ENCODE assay signal across 24 cellular contexts in genomic region chr2:237280937-237281336, GRCh38.
A peak's percentile ranks its signal among the peaks of the same experiment; 100 is the strongest.
DNase-seq lines count a peak whose midpoint lies in the region; ATAC-seq and TF ChIP-seq lines count a peak whose summit lies in the region.
"Had no signal": no experiment of that assay in that cellular context is flagged by ENCODE, and none has a peak within 500 bp of the region (broad histone marks: within the 10 kb centered on the region; RNA-seq: fewer than 3 reads in every experiment).

No MANE protein-coding gene starts in this region.

- peaks cover 71% of the 10 kb centered on the region for H3F3A ChIP-seq in GM23248 (ENCODE audit: insufficient read depth)
- H3F3A ChIP-seq in smooth muscle cell (ENCODE audit: low read depth) = peaks cover 32% of the 10 kb centered on the region

- H3K27me3 ChIP-seq in GM23248 (replicated peaks; ENCODE audit: insufficient read depth) (no peaks in the 10 kb centered on the region), adipocyte (replicated peaks; ENCODE audit: control insufficient read depth, insufficient read depth, low read length) (no peaks in the 10 kb centered on the region), muscle layer of duodenum (ENCODE audit: low read depth, low read length) (no peaks in the 10 kb centered on the region), smooth muscle cell (ENCODE audit: low read depth) (no peaks in the 10 kb centered on the region)
- H3K27me3 ChIP-seq in CD4-positive, alpha-beta T cell (ENCODE audit: control insufficient read depth, insufficient read depth, low read length) = peaks cover 3% of the 10 kb centered on the region
- H3K27me3 ChIP-seq: right lobe of liver, tibial nerve had no signal

- no peak for TF ChIP-seq CTCF in smooth muscle cell (IDR thresholded peaks at IDR 0.05; ENCODE audit: borderline replicate concordance, insufficient read depth, poor library complexity, severe bottlenecking)
- no peak for TF ChIP-seq CTCF in CD4-positive, alpha-beta T cell (IDR thresholded peaks at IDR 0.05)

- peak; percentile 37 for DNase-seq in GM23248
- no peak for DNase-seq in adipocyte (ENCODE audit: low read depth)
- no peak for DNase-seq in smooth muscle cell (lab: John Stamatoyannopoulos, UW; ENCODE audit: unreplicated experiment)
- no peak for DNase-seq in CD4-positive, alpha-beta T cell
- DNase-seq in stimulated activated CD4-positive, alpha-beta T cell treated with anti-CD3 and anti-CD28 coated beads, Interleukin-4, amount 100 ng/mL, for 24 hours = no peak
- DNase-seq: activated CD4-positive, CD25-positive, alpha-beta regulatory T cell; activated naive CD4-positive, alpha-beta T cell treated with anti-CD3 and anti-CD28 coated beads for 36 hours; activated T-cell treated with anti-CD3 and anti-CD28 coated beads, Interleukin-2, amount 50 U/mL, for 24 hours; CD8-positive, alpha-beta memory T cell; endodermal cell; Karpas-422; mucosa of descending colon; NCI-H187; NCI-H226; NCI-H82; right lobe of liver; stimulated activated CD4-positive, alpha-beta T cell treated with anti-CD3 and anti-CD28 coated beads, Interleukin-1b, Interleukin-23, amount 100 ng/mL, for 48 hours; stimulated activated naive B cell treated with anti-CD40 and anti-IgM and Interleukin-4, amounts not matched to agents 10 μg/mL and 1 μg/mL and 100 μg/mL, for 72 hours; T-helper 9 cell had no signal

- CTCF ChIA-PET in CD4-positive, alpha-beta T cell (lab: Charles Lee) = no interaction called here

- no peaks in the 10 kb centered on the region for H3K9me3 Mint-ChIP-seq in CD4-positive, alpha-beta T cell
- H3K9me3 Mint-ChIP-seq: activated naive CD4-positive, alpha-beta T cell treated with anti-CD3 and anti-CD28 coated beads for 36 hours; activated T-cell treated with anti-CD3 and anti-CD28 coated beads, Interleukin-2, amount 50 U/mL, for 24 hours; CD8-positive, alpha-beta memory T cell; stimulated activated naive B cell treated with anti-CD40 and anti-IgM and Interleukin-4, amounts not matched to agents 10 μg/mL and 1 μg/mL and 100 μg/mL, for 72 hours had no signal

- H3K27ac Mint-ChIP-seq in CD4-positive, alpha-beta T cell = no peak overlapping the region
- H3K27ac Mint-ChIP-seq: activated naive CD4-positive, alpha-beta T cell treated with anti-CD3 and anti-CD28 coated beads for 36 hours; activated T-cell treated with anti-CD3 and anti-CD28 coated beads, Interleukin-2, amount 50 U/mL, for 24 hours; CD8-positive, alpha-beta memory T cell; endodermal cell; stimulated activated naive B cell treated with anti-CD40 and anti-IgM and Interleukin-4, amounts not matched to agents 10 μg/mL and 1 μg/mL and 100 μg/mL, for 72 hours had no signal

- peak overlapping the region; percentile 81 for H3K9ac ChIP-seq in GM23248
- peak overlapping the region; percentile 91 for H3K9ac ChIP-seq in adipocyte (ENCODE audit: low read length)
- H3K9ac ChIP-seq in smooth muscle cell (ENCODE audit: low read depth) = peak overlapping the region; percentile 79

- POLR2A ChIA-PET in CD4-positive, alpha-beta T cell (lab: Charles Lee) = no interaction called here

- H3K79me2 ChIP-seq in GM23248 (ENCODE audit: insufficient read depth) = no peaks in the 10 kb centered on the region
- no peaks in the 10 kb centered on the region for H3K79me2 ChIP-seq in smooth muscle cell (ENCODE audit: low read depth)

- in situ Hi-C loops in GM23248 (cut with MboI) = no loop called here

- no peaks in the 10 kb centered on the region for H3K4me1 Mint-ChIP-seq in CD4-positive, alpha-beta T cell (ENCODE audit: low read depth)
- H3K4me1 Mint-ChIP-seq: CD8-positive, alpha-beta memory T cell; stimulated activated naive B cell treated with anti-CD40 and anti-IgM and Interleukin-4, amounts not matched to agents 10 μg/mL and 1 μg/mL and 100 μg/mL, for 72 hours had no signal

- 45 to 49% methylated on average over 8 of the region's 8 CpGs for WGBS in GM23248 (ENCODE audit: low coverage in 1 of 2, low lambda C conversion rate in 2 of 2, missing lambda C conversion rate in 2 of 2), 2 experiments
- 45% methylated on average over 8 of the region's 8 CpGs for WGBS in smooth muscle cell (ENCODE audit: low lambda C conversion rate)

- H3K4me2 ChIP-seq in GM23248 (ENCODE audit: unreplicated experiment) (peak overlapping the region; percentile 16), smooth muscle cell (peak overlapping the region; percentile 64)

- no peak overlapping the region for H2AFZ ChIP-seq in GM23248
- H2AFZ ChIP-seq in smooth muscle cell (ENCODE audit: low read depth) = no peak overlapping the region

- no peaks in the 10 kb centered on the region for H3K36me3 Mint-ChIP-seq in CD4-positive, alpha-beta T cell (ENCODE audit: low read depth)
- H3K36me3 Mint-ChIP-seq: CD8-positive, alpha-beta memory T cell; stimulated activated naive B cell treated with anti-CD40 and anti-IgM and Interleukin-4, amounts not matched to agents 10 μg/mL and 1 μg/mL and 100 μg/mL, for 72 hours had no signal

- no peaks in the 10 kb centered on the region for H3K9me3 ChIP-seq in GM23248 (ENCODE audit: low read depth)
- no peaks in the 10 kb centered on the region for H3K9me3 ChIP-seq in adipocyte (ENCODE audit: control insufficient read depth, low read length)
- no peaks in the 10 kb centered on the region for H3K9me3 ChIP-seq in muscle layer of duodenum (ENCODE audit: control insufficient read depth in 1 of 2, low read length in 2 of 2)
- no peaks in the 10 kb centered on the region for H3K9me3 ChIP-seq in smooth muscle cell (replicated peaks; ENCODE audit: low read depth)
- no peaks in the 10 kb centered on the region for H3K9me3 ChIP-seq in CD4-positive, alpha-beta T cell (ENCODE audit: control insufficient read depth, low read length)
- H3K9me3 ChIP-seq: mucosa of descending colon, neutrophil, right lobe of liver, tibial nerve had no signal

- ATAC-seq in HG03354 (IDR thresholded peaks at IDR 0.05; ENCODE audit: poor library complexity, severe bottlenecking, unreplicated experiment) (no peak), HG03469 (IDR thresholded peaks at IDR 0.05; ENCODE audit: unreplicated experiment) (no peak)
- no peak for ATAC-seq in CD4-positive, alpha-beta T cell (ENCODE audit: poor library complexity)
- ATAC-seq: stimulated activated naive B cell treated with anti-CD40 and anti-IgM and Interleukin-4, amounts not matched to agents 10 μg/mL and 1 μg/mL and 100 μg/mL, for 72 hours had no signal

- H3K4me3 ChIP-seq in GM23248 (no peak overlapping the region), adipocyte (ENCODE audit: low read length) (no peak overlapping the region), muscle layer of duodenum (ENCODE audit: low read depth in 1 of 2, low read length in 2 of 2) (no peak overlapping the region), smooth muscle cell (no peak overlapping the region)
- H3K4me3 ChIP-seq: mucosa of descending colon, right lobe of liver, tibial nerve had no signal

- peaks cover 15% of the 10 kb centered on the region for H3K27me3 Mint-ChIP-seq in CD4-positive, alpha-beta T cell

- H3K9me2 ChIP-seq in GM23248 (ENCODE audit: insufficient read depth) = no peaks in the 10 kb centered on the region

- H3K36me3 ChIP-seq in GM23248 (ENCODE audit: low read depth) (no peaks in the 10 kb centered on the region), adipocyte (ENCODE audit: control insufficient read depth, insufficient read depth, low read length, severe bottlenecking) (no peaks in the 10 kb centered on the region), muscle layer of duodenum (ENCODE audit: control insufficient read depth in 1 of 2, insufficient read depth in 2 of 2, low read length in 2 of 2) (no peaks in the 10 kb centered on the region), smooth muscle cell (ENCODE audit: low read depth) (no peaks in the 10 kb centered on the region)
- H3K36me3 ChIP-seq: neutrophil, right lobe of liver, tibial nerve had no signal

- H4K20me1 ChIP-seq in GM23248 (ENCODE audit: insufficient read depth) (no peaks in the 10 kb centered on the region), smooth muscle cell (ENCODE audit: low read depth) (no peaks in the 10 kb centered on the region)

- H3K4me1 ChIP-seq in GM23248 (ENCODE audit: insufficient read depth) (peaks cover 71% of the 10 kb centered on the region), adipocyte (ENCODE audit: control insufficient read depth, insufficient read depth, low read length) (peaks cover 73% of the 10 kb centered on the region), muscle layer of duodenum (ENCODE audit: control insufficient read depth in 1 of 2, insufficient read depth in 2 of 2, low read length in 2 of 2) (peaks cover 0 to 8% of the 10 kb centered on the region in 2 donors), smooth muscle cell (ENCODE audit: low read depth) (peaks cover 11% of the 10 kb centered on the region)
- H3K4me1 ChIP-seq: right lobe of liver had no signal

- H3K27ac ChIP-seq in GM23248 (peak overlapping the region; percentile 98), muscle layer of duodenum (ENCODE audit: low read length) (peak overlapping the region; percentile 26), smooth muscle cell (ENCODE audit: low read depth) (peak overlapping the region; percentile 96)
- no peak overlapping the region for H3K27ac ChIP-seq in CD4-positive, alpha-beta T cell (ENCODE audit: low read depth, low read length)
- H3K27ac ChIP-seq: neutrophil, right lobe of liver had no signal

- H3K4me3 Mint-ChIP-seq in CD4-positive, alpha-beta T cell = no peak overlapping the region
- H3K4me3 Mint-ChIP-seq: activated naive CD4-positive, alpha-beta T cell treated with anti-CD3 and anti-CD28 coated beads for 36 hours; activated T-cell treated with anti-CD3 and anti-CD28 coated beads, Interleukin-2, amount 50 U/mL, for 24 hours; CD8-positive, alpha-beta memory T cell; endodermal cell; stimulated activated naive B cell treated with anti-CD40 and anti-IgM and Interleukin-4, amounts not matched to agents 10 μg/mL and 1 μg/mL and 100 μg/mL, for 72 hours had no signal

- intact Hi-C loops in CD4-positive, alpha-beta T cell (cut with DNase I, micrococcal nuclease) = no loop called here
